Comparison of ENCODE assay signal across 8 cellular contexts in the genomic region with DNA sequence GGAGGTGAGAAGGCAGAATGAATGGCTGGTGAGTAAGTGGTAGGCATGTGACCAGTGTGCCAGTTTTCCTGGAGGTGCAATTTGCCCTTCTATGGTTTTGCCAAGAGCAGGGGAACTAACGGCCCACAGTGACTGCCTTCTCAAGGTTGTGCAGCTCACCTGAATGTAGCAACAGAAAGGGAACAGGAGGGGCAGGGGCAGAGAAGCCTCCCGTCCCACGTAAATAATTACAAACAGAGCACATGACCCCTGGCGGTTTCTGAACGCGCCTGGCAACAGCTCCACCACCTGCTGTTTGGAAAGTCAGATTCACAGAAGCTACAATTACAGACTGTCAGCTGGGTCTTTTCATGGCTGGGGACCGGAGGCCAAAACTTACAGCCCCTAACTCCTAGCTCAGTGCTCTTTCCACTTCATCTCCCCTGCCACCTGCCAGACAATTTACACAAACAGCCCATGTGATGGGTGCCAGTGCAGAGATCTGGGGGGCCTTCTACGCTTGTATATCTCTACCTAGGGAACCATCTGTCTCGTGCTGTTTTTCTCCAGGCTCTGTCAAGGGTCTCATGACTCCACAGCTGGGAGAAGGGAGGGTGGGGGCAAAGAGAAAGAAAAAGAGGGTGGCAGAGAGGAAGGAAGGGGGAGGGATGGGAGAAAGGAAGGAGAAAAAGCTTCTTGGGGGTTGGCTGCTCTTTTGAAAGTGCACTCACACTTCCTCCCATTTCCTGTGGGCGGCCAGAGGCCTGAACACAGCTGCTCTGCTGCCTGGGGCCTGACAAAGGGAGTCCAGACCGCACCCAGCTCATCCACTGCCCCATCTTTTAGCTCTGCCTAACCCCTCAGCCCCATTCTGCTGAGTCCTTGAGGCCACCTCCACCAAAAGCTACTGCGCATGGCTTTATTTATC.
DNase-seq lines count a peak whose midpoint lies in the region; ATAC-seq and TF ChIP-seq lines count a peak whose summit lies in the region.

No MANE protein-coding gene starts in this region.

- H3F3A ChIP-seq in PC-3 (ENCODE audit: low read length, unreplicated experiment), result no peaks in the 10 kb centered on the region

- H3K9me3 ChIP-seq in PC-3 (ENCODE audit: low read length), result no peaks in the 10 kb centered on the region
- H3K9me3 ChIP-seq in gastroesophageal sphincter, result no peaks in the 10 kb centered on the region
- no peaks in the 10 kb centered on the region for H3K9me3 ChIP-seq in parathyroid adenoma (ENCODE audit: control insufficient read depth, low read length)
- H3K9me3 ChIP-seq in vagina, result no peaks in the 10 kb centered on the region

- H3K36me3 Mint-ChIP-seq in activated naive CD4-positive, alpha-beta T cell treated with anti-CD3 and anti-CD28 coated beads for 36 hours (ENCODE audit: low read depth), result peaks cover 74% of the 10 kb centered on the region

- POLR2A ChIA-PET in PC-3 (lab: Charles Lee; ENCODE audit: unreplicated experiment), result no interaction called here

- CTCF ChIA-PET in PC-3 (lab: Charles Lee), result no interaction called here
- CTCF ChIA-PET in activated naive CD4-positive, alpha-beta T cell treated with anti-CD3 and anti-CD28 coated beads for 36 hours (lab: Charles Lee), result interaction anchor here (0.5 to 6.9 kb wide), 18 partner anchors 10 to 285 kb away, joined by 3 to 80 read pairs (median 3); partner anchors contain the start of gene ST3GAL5

- WGBS in gastroesophageal sphincter (ENCODE audit: low coverage in 1 of 2), 2 donors, result 20 to 25% methylated on average over 2 to 9 of the region's 12 CpGs

- H2AFZ ChIP-seq in PC-3 (ENCODE audit: low read length) (no peak overlapping the region), parathyroid adenoma (no peak overlapping the region)

- intact Hi-C loops in PC-3 (cut with micrococcal nuclease), result no loop called here
- intact Hi-C loops in activated naive CD4-positive, alpha-beta T cell treated with anti-CD3 and anti-CD28 coated beads for 36 hours (cut with micrococcal nuclease), result loop anchor here (1.0 to 10.0 kb wide), 7 partner anchors 32 to 621 kb away; partner anchors contain the start of genes CAPG, SH2D6 and USP39
- intact Hi-C loops in vagina (cut with DNase I), result no loop called here

- no peaks in the 10 kb centered on the region for H4K20me1 ChIP-seq in PC-3 (ENCODE audit: low read length)

- H3K4me3 ChIP-seq in PC-3 (ENCODE audit: low read length), result no peak overlapping the region
- H3K4me3 ChIP-seq in gastroesophageal sphincter, result no peak overlapping the region
- no peak overlapping the region for H3K4me3 ChIP-seq in parathyroid adenoma (ENCODE audit: low read depth, low read length)
- no peak overlapping the region for H3K4me3 ChIP-seq in vagina

- peak; percentile 68 for ATAC-seq in GM19455 (IDR thresholded peaks at IDR 0.05; ENCODE audit: unreplicated experiment)
- ATAC-seq in HG03575 (IDR thresholded peaks at IDR 0.05; ENCODE audit: extremely low read depth, insufficient number of reproducible peaks, low FRiP score, unreplicated experiment), result peak; percentile 60
- peak; percentile 37; the same call in 1 of the 2 replicates for ATAC-seq in PC-3
- ATAC-seq in gastroesophageal sphincter, result peak; percentile 82

- H3K9me3 Mint-ChIP-seq in activated naive CD4-positive, alpha-beta T cell treated with anti-CD3 and anti-CD28 coated beads for 36 hours, result no peaks in the 10 kb centered on the region

- peaks cover 81% of the 10 kb centered on the region for H3K4me1 Mint-ChIP-seq in activated naive CD4-positive, alpha-beta T cell treated with anti-CD3 and anti-CD28 coated beads for 36 hours (ENCODE audit: low read depth)

- no peaks in the 10 kb centered on the region for H3K4me1 ChIP-seq in PC-3 (ENCODE audit: insufficient read depth, low read length)
- peaks cover 0 to 45% (median 34%) of the 10 kb centered on the region in 3 donors for H3K4me1 ChIP-seq in gastroesophageal sphincter
- H3K4me1 ChIP-seq in parathyroid adenoma, result no peaks in the 10 kb centered on the region
- peaks cover 43% of the 10 kb centered on the region for H3K4me1 ChIP-seq in vagina

- TF ChIP-seq POLR2A in gastroesophageal sphincter (IDR thresholded peaks at IDR 0.05) (no peak), vagina (IDR thresholded peaks at IDR 0.05) (no peak)

- peaks cover 68% of the 10 kb centered on the region for H3K36me3 ChIP-seq in PC-3 (ENCODE audit: low read depth, low read length)
- peaks cover 0 to 66% of the 10 kb centered on the region in 2 donors for H3K36me3 ChIP-seq in gastroesophageal sphincter
- no peaks in the 10 kb centered on the region for H3K36me3 ChIP-seq in parathyroid adenoma (ENCODE audit: control insufficient read depth, insufficient read depth, low read length)
- H3K36me3 ChIP-seq in vagina, result peaks cover 0 to 32% of the 10 kb centered on the region in 2 donors

- H3K27ac Mint-ChIP-seq in activated naive CD4-positive, alpha-beta T cell treated with anti-CD3 and anti-CD28 coated beads for 36 hours, result peak overlapping the region; percentile 95

- H3K9ac ChIP-seq in PC-3 (ENCODE audit: low read length), result no peak overlapping the region
- H3K9ac ChIP-seq in parathyroid adenoma, result no peak overlapping the region

- no peaks in the 10 kb centered on the region for H3K79me2 ChIP-seq in PC-3 (ENCODE audit: low read length)
- H3K79me2 ChIP-seq in parathyroid adenoma, result no peaks in the 10 kb centered on the region

- no peaks in the 10 kb centered on the region for H3K9me2 ChIP-seq in PC-3 (replicated peaks; ENCODE audit: low read length)

- H3K27ac ChIP-seq in PC-3 (ENCODE audit: low read length) (no peak overlapping the region), gastroesophageal sphincter (peak overlapping the region; percentile 39 to 88 (median 82)), parathyroid adenoma (peak overlapping the region; percentile 58), vagina (peak overlapping the region; percentile 88)

- H3K27me3 Mint-ChIP-seq in activated naive CD4-positive, alpha-beta T cell treated with anti-CD3 and anti-CD28 coated beads for 36 hours (ENCODE audit: low read depth), result no peaks in the 10 kb centered on the region

- H3K27me3 ChIP-seq in PC-3 (ENCODE audit: low read length) (no peaks in the 10 kb centered on the region), gastroesophageal sphincter (no peaks in the 10 kb centered on the region), parathyroid adenoma (ENCODE audit: control insufficient read depth, insufficient read depth, low read length) (no peaks in the 10 kb centered on the region), vagina (no peaks in the 10 kb centered on the region)

- H3K4me2 ChIP-seq in PC-3 (ENCODE audit: low read length) (no peak overlapping the region), parathyroid adenoma (ENCODE audit: low read length) (no peak overlapping the region)

- TF ChIP-seq CTCF in PC-3 (conservative IDR thresholded peaks at IDR 0.05; ENCODE audit: low read depth, low read length) (no peak), gastroesophageal sphincter (IDR thresholded peaks at IDR 0.05) (peak in 3 of 4 experiments; percentile 49 to 56 (median 54)), parathyroid adenoma (IDR thresholded peaks at IDR 0.05) (no peak), vagina (IDR thresholded peaks at IDR 0.05) (peak in 1 of 3 experiments; percentile 23)

- TF ChIP-seq EP300 in gastroesophageal sphincter (IDR thresholded peaks at IDR 0.05), result no peak

- peak; percentile 95 for DNase-seq in COR-L47 (lab: John Stamatoyannopoulos, UW)
- no peak for DNase-seq in PC-3
- DNase-seq in activated naive CD4-positive, alpha-beta T cell treated with anti-CD3 and anti-CD28 coated beads for 36 hours, result peak; percentile 74
- DNase-seq in vagina (ENCODE audit: extremely low spot score in 2 of 2), result no peak

- no TSS peak for BruUV-seq in PC-3 (replicated peaks; lab: Mats Ljungman, UMichigan)

- peak overlapping the region; percentile 58 for H3K4me3 Mint-ChIP-seq in activated naive CD4-positive, alpha-beta T cell treated with anti-CD3 and anti-CD28 coated beads for 36 hours

Comparison
In these comparisons a context has a peak if more than half of its experiments do, and no peak if none do; other contexts are left out.
1. DNase-seq: peak in COR-L47 (single experiment) and activated naive CD4-positive, alpha-beta T cell treated with anti-CD3 and anti-CD28 coated beads for 36 hours (single experiment); none in PC-3 (single experiment) and vagina (0 of 2).
2. CTCF ChIP-seq: peak in gastroesophageal sphincter (3 of 4); none in PC-3 (single experiment) and parathyroid adenoma (single experiment).
3. Peak in every context shown above with its lines, with median percentiles within 50 percentile points of each other: ATAC-seq.